In genomic region chr3:43995078-43995928, GRCh38 we compare ENCODE assay signal across 8 cellular contexts.
DNase-seq lines count a peak whose midpoint lies in the region; ATAC-seq and TF ChIP-seq lines count a peak whose summit lies in the region.

No MANE protein-coding gene starts in this region.

- H3K4me1 Mint-ChIP-seq in Caco-2 (ENCODE audit: low read depth, unreplicated experiment) (no peaks in the 10 kb centered on the region), T-helper 17 cell (peaks cover 32% of the 10 kb centered on the region)

- TF ChIP-seq CTCF in Caco-2 (IDR thresholded peaks at IDR 0.05; ENCODE audit: insufficient read depth in 1 of 2, low read depth in 1 of 2, low read length in 1 of 2, severe bottlenecking in 1 of 2, unreplicated experiment in 1 of 2): no peak
- TF ChIP-seq CTCF in HEK293 (tag by site-specific recombination; IDR thresholded peaks at IDR 0.05): peak; percentile 54
- no peak for TF ChIP-seq CTCF in epithelial cell of esophagus (IDR thresholded peaks at IDR 0.05; ENCODE audit: insufficient read depth, low read depth, low read length, missing control alignments)

- intact Hi-C loops in Caco-2 (cut with micrococcal nuclease; ENCODE audit: unreplicated experiment) (loop anchor here (5.0 kb wide), 1 partner anchor 202 kb away; no protein-coding TSS in a partner anchor), posterior vena cava (cut with DNase I) (no loop called here)

- peaks cover 15% of the 10 kb centered on the region for H3K27me3 Mint-ChIP-seq in Caco-2 (ENCODE audit: insufficient read depth, unreplicated experiment)
- H3K27me3 Mint-ChIP-seq in T-helper 17 cell: peaks cover 79% of the 10 kb centered on the region

- H3K4me3 Mint-ChIP-seq in Caco-2 (ENCODE audit: unreplicated experiment) (peak overlapping the region; percentile 69), T-helper 17 cell (peak overlapping the region; percentile 88)

- POLR2A ChIA-PET in Caco-2 (lab: Charles Lee) (no interaction called here), HEK293 (lab: Yijun Ruan, JAX) (no interaction called here)

- no peak overlapping the region for H3K4me3 ChIP-seq in Caco-2 (ENCODE audit: low read depth, low read length)
- H3K4me3 ChIP-seq in HEK293 (ENCODE audit: low read depth, low read length): peak overlapping the region; percentile 38
- peak overlapping the region; percentile 43 for H3K4me3 ChIP-seq in epithelial cell of esophagus (ENCODE audit: low read length)

- no peak overlapping the region for H3K27ac Mint-ChIP-seq in Caco-2 (ENCODE audit: unreplicated experiment)
- H3K27ac Mint-ChIP-seq in T-helper 17 cell: no peak overlapping the region

- CTCF ChIA-PET in Caco-2 (lab: Charles Lee): no interaction called here
- CTCF ChIA-PET in HEK293 (lab: Yijun Ruan, JAX): interaction anchor here (0.5 to 1.2 kb wide), 11 partner anchors 31 to 444 kb away, joined by 3 to 5 read pairs (median 3); no protein-coding TSS in a partner anchor

- no peaks in the 10 kb centered on the region for H3K36me3 ChIP-seq in Caco-2 (ENCODE audit: control insufficient read depth, insufficient read depth, low read length)
- no peaks in the 10 kb centered on the region for H3K36me3 ChIP-seq in HEK293 (ENCODE audit: control insufficient read depth in 2 of 2, insufficient read depth in 1 of 2, low read length in 2 of 2)

- H3K9me3 ChIP-seq in Caco-2 (peaks cover 4% of the 10 kb centered on the region; the same call in 1 of the 2 replicates), HEK293 (ENCODE audit: control insufficient read depth, insufficient read depth, low read depth, low read length) (no peaks in the 10 kb centered on the region), T-helper 17 cell (ENCODE audit: control insufficient read depth, low read length, poor library complexity, severe bottlenecking) (peaks cover 4% of the 10 kb centered on the region)

- BruUV-seq in Caco-2 (replicated peaks; lab: Mats Ljungman, UMichigan): no TSS peak

- no peak overlapping the region; the same call in 1 of the 2 replicates for H3K27ac ChIP-seq in HEK293 (ENCODE audit: extremely low read depth, low read depth, low read length)

- peaks cover 2% of the 10 kb centered on the region; the same call in 1 of the 2 replicates for H3K27me3 ChIP-seq in Caco-2 (replicated peaks; ENCODE audit: control insufficient read depth, insufficient read depth, low read length)

- H3K36me3 Mint-ChIP-seq in Caco-2 (ENCODE audit: insufficient read depth, unreplicated experiment) (peaks cover 6% of the 10 kb centered on the region), T-helper 17 cell (ENCODE audit: low read depth) (peaks cover 5% of the 10 kb centered on the region)

- ATAC-seq in T-helper 17 cell (peak; percentile 43), HG02642 (IDR thresholded peaks at IDR 0.05; ENCODE audit: poor library complexity, unreplicated experiment) (no peak), HG03045 (IDR thresholded peaks at IDR 0.05; ENCODE audit: unreplicated experiment) (no peak)

- H3K4me1 ChIP-seq in Caco-2 (no peaks in the 10 kb centered on the region), HEK293 (ENCODE audit: control insufficient read depth, insufficient read depth, low read length) (no peaks in the 10 kb centered on the region; the same call in 1 of the 2 replicates)

- DNase-seq in Caco-2 (no peak), T-helper 17 cell (no peak), epithelial cell of esophagus (ENCODE audit: low read depth) (peak; percentile 46), posterior vena cava (ENCODE audit: low spot score) (peak; percentile 75), UCSD-AML1 (lab: John Stamatoyannopoulos, UW; ENCODE audit: unreplicated experiment) (no peak)

- H3K9me3 Mint-ChIP-seq in Caco-2 (ENCODE audit: unreplicated experiment): no peaks in the 10 kb centered on the region

TF ChIP-seq in HEK293, 187 proteins besides CTCF, POLR2A, EP300 and RAD21 (continues in another document):
- no peak for TF ChIP-seq ZNF202 (tag by site-specific recombination; IDR thresholded peaks at IDR 0.05; ENCODE audit: borderline replicate concordance)
- peak; percentile 54 for TF ChIP-seq ZFP69B (tag by site-specific recombination; IDR thresholded peaks at IDR 0.05)
- TF ChIP-seq, protein P1, sequence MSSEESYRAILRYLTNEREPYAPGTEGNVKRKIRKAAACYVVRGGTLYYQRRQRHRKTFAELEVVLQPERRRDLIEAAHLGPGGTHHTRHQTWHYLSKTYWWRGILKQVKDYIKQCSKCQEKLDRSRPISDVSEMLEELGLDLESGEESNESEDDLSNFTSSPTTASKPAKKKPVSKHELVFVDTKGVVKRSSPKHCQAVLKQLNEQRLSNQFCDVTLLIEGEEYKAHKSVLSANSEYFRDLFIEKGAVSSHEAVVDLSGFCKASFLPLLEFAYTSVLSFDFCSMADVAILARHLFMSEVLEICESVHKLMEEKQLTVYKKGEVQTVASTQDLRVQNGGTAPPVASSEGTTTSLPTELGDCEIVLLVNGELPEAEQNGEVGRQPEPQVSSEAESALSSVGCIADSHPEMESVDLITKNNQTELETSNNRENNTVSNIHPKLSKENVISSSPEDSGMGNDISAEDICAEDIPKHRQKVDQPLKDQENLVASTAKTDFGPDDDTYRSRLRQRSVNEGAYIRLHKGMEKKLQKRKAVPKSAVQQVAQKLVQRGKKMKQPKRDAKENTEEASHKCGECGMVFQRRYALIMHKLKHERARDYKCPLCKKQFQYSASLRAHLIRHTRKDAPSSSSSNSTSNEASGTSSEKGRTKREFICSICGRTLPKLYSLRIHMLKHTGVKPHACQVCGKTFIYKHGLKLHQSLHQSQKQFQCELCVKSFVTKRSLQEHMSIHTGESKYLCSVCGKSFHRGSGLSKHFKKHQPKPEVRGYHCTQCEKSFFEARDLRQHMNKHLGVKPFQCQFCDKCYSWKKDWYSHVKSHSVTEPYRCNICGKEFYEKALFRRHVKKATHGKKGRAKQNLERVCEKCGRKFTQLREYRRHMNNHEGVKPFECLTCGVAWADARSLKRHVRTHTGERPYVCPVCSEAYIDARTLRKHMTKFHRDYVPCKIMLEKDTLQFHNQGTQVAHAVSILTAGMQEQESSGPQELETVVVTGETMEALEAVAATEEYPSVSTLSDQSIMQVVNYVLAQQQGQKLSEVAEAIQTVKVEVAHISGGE (tag by site-specific recombination; conservative IDR thresholded peaks at IDR 0.05; ENCODE audit: low read depth): 0 out of 2 replicates have a peak, but pooled peaks have one; percentile 27
- TF ChIP-seq ZNF311 (tag by site-specific recombination; IDR thresholded peaks at IDR 0.05; ENCODE audit: borderline replicate concordance): no peak
- no peak for TF ChIP-seq ZNF239 (tag by site-specific recombination; IDR thresholded peaks at IDR 0.05)
- no peak for TF ChIP-seq ZFP37 (tag by site-specific recombination; IDR thresholded peaks at IDR 0.05)
- TF ChIP-seq, protein P2, sequence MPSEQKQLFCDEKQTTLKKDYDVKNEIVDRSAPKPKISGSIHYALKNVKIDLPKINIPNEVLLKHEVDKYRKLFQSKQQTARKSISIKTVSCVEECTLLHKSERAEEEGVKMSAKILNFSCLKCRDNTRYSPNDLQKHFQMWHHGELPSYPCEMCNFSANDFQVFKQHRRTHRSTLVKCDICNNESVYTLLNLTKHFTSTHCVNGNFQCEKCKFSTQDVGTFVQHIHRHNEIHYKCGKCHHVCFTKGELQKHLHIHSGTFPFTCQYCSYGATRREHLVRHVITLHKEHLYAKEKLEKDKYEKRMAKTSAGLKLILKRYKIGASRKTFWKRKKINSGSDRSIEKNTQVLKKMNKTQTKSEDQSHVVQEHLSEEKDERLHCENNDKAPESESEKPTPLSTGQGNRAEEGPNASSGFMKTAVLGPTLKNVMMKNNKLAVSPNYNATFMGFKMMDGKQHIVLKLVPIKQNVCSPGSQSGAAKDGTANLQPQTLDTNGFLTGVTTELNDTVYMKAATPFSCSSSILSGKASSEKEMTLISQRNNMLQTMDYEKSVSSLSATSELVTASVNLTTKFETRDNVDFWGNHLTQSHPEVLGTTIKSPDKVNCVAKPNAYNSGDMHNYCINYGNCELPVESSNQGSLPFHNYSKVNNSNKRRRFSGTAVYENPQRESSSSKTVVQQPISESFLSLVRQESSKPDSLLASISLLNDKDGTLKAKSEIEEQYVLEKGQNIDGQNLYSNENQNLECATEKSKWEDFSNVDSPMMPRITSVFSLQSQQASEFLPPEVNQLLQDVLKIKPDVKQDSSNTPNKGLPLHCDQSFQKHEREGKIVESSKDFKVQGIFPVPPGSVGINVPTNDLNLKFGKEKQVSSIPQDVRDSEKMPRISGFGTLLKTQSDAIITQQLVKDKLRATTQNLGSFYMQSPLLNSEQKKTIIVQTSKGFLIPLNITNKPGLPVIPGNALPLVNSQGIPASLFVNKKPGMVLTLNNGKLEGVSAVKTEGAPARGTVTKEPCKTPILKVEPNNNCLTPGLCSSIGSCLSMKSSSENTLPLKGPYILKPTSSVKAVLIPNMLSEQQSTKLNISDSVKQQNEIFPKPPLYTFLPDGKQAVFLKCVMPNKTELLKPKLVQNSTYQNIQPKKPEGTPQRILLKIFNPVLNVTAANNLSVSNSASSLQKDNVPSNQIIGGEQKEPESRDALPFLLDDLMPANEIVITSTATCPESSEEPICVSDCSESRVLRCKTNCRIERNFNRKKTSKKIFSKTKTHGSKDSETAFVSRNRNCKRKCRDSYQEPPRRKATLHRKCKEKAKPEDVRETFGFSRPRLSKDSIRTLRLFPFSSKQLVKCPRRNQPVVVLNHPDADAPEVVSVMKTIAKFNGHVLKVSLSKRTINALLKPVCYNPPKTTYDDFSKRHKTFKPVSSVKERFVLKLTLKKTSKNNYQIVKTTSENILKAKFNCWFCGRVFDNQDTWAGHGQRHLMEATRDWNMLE (tag by site-specific recombination; conservative IDR thresholded peaks at IDR 0.05; ENCODE audit: low read depth): no peak
- TF ChIP-seq SP2 (tag by site-specific recombination; IDR thresholded peaks at IDR 0.05): peak; percentile 22; the same call in 1 of the 2 replicates
- TF ChIP-seq, protein P3, sequence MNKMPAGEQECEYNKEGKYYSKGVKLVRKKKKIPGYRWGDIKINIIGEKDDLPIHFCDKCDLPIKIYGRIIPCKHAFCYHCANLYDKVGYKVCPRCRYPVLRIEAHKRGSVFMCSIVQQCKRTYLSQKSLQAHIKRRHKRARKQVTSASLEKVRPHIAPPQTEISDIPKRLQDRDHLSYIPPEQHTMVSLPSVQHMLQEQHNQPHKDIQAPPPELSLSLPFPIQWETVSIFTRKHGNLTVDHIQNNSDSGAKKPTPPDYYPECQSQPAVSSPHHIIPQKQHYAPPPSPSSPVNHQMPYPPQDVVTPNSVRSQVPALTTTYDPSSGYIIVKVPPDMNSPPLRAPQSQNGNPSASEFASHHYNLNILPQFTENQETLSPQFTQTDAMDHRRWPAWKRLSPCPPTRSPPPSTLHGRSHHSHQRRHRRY (tag by site-specific recombination; IDR thresholded peaks at IDR 0.05): no peak

Comparison
In these comparisons a context has a peak if more than half of its experiments do, and no peak if none do; other contexts are left out.
1. DNase-seq: peak in epithelial cell of esophagus (single experiment) and posterior vena cava (single experiment); none in Caco-2 (0 of 2), T-helper 17 cell (0 of 3) and UCSD-AML1 (single experiment).